1 cellular context compared by ENCODE assay signal in the genomic region with DNA sequence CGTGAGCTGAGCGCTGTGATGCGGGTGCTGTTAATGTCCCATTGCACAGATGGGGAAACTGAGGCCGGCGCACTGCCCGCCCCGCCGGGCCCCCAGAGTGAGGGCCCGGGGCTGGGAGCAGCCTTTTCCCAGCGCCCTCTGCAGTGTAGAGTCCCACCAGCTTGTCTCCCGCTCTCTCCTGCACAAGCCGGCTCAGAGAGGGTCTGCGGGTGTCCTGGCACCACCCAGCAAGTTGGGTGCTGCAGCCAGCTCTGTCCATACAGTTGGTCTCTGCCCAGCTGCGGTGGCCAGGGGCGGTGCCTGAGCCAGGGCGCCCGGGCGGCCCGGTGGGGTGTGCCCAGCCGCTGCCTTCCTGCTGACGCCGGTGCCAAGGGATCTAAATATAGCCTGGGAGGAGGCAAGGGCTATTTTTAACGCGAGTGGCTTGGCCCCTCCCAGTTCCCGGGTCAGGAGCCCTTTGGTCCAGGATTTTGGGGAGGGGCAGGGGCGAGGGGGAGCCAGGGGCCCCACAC.
TF ChIP-seq lines count a peak whose summit lies in the region.

No MANE protein-coding gene starts in this region.

TF ChIP-seq in IMR-90, 13 proteins besides CTCF, POLR2A, EP300 and RAD21 (continued from another document):
- TF ChIP-seq, protein P1, sequence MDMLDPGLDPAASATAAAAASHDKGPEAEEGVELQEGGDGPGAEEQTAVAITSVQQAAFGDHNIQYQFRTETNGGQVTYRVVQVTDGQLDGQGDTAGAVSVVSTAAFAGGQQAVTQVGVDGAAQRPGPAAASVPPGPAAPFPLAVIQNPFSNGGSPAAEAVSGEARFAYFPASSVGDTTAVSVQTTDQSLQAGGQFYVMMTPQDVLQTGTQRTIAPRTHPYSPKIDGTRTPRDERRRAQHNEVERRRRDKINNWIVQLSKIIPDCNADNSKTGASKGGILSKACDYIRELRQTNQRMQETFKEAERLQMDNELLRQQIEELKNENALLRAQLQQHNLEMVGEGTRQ (IDR thresholded peaks at IDR 0.05; ENCODE audit: low read depth, low read length) = no peak
- no peak; the same call in 1 of the 2 replicates for TF ChIP-seq SMC3 (IDR thresholded peaks at IDR 0.05; ENCODE audit: low read depth, low read length)
- no peak for TF ChIP-seq RCOR1 (IDR thresholded peaks at IDR 0.05; ENCODE audit: insufficient replicate concordance, low read length)
- peak; percentile 56; the same call in 1 of the 2 replicates for TF ChIP-seq MAZ (IDR thresholded peaks at IDR 0.05; ENCODE audit: borderline replicate concordance, low read depth, low read length)
TF ChIP-seq in IMR-90: peak in this region for 1.
